ENCODE assay signal across 1 cellular context in the genomic region with DNA sequence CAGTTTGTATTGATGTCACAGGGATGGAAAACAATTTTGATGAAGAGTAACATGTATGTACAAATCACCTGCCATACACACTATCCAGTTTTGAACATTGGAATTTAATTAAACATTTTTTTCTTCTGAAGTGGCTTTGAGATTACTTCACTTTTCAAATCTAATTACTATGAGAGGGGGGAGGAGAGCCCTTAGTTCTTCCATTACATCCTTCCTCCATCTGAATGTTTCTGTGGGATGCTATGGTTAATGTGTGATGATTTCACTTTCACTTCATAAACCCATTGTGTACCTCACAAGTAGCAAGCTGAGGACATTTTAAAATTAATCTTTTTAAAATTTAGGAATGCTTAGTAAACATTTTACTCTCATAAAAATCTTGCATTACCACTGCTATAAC.
TF ChIP-seq lines count a peak whose summit lies in the region.

No MANE protein-coding gene starts in this region.

TF ChIP-seq in WTC11, 78 proteins besides CTCF, POLR2A, EP300 and RAD21 (continued from another document):
- TF ChIP-seq AFF4 (CRISPR knock-in tag; IDR thresholded peaks at IDR 0.05; ENCODE audit: borderline replicate concordance) (no peak), ZNF396 (CRISPR knock-in tag; IDR thresholded peaks at IDR 0.05; ENCODE audit: borderline replicate concordance) (no peak)
- TF ChIP-seq, protein P1, sequence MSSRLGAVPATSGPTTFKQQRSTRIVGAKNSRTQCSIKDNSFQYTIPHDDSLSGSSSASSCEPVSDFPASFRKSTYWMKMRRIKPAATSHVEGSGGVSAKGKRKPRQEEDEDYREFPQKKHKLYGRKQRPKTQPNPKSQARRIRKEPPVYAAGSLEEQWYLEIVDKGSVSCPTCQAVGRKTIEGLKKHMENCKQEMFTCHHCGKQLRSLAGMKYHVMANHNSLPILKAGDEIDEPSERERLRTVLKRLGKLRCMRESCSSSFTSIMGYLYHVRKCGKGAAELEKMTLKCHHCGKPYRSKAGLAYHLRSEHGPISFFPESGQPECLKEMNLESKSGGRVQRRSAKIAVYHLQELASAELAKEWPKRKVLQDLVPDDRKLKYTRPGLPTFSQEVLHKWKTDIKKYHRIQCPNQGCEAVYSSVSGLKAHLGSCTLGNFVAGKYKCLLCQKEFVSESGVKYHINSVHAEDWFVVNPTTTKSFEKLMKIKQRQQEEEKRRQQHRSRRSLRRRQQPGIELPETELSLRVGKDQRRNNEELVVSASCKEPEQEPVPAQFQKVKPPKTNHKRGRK (CRISPR knock-in tag; IDR thresholded peaks at IDR 0.05; ENCODE audit: borderline replicate concordance) = no peak
